15 cellular contexts compared by ENCODE assay signal in the genomic region with DNA sequence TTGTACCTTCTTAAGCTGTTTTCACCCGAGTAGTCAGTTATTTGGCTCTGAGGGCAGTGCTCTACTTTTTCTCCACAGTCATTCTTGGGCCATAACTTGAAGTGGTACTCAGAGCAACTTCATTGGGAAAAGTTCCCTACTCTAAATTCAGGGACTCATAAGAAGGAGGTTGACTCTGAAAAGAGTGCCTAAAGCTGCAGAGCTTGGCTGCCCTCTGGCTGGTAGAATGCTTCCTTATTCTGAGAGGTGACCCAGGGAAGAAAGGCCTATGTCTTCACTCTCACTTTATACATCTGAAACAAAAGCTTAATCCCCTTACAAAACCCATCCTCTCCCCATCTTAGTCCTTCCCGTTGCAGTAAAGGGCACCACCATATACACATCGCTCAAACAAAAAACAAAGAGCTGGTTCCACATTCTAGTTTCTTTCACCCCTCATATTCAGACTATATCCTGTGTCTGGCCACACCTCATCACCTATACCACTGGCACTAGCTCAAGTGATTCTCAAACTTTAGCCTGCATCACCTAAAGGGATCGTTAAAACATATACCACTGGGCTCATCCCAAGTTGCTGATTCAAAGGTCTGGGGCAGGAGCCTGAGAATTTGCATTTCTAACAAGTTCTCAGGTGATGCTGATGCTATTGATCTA.
"Had no signal": no experiment of that assay in that cellular context is flagged by ENCODE, and none has a peak within 500 bp of the region (broad histone marks: within the 10 kb centered on the region; RNA-seq: fewer than 3 reads in every experiment).

No MANE protein-coding gene starts in this region.

- H3K27ac Mint-ChIP-seq: activated naive CD4-positive, alpha-beta T cell treated with anti-CD3 and anti-CD28 coated beads, Interleukin-2, amount 10 ng/mL, durations not matched to agents 7 days and 5 days; activated naive CD8-positive, alpha-beta T cell treated with anti-CD3 and anti-CD28 coated beads, Interleukin-2, amount 50 U/mL, for 24 hours; stimulated activated naive B cell treated with anti-CD40 and anti-IgM and Interleukin-4, amounts not matched to agents 10 μg/mL and 1 μg/mL and 100 μg/mL, for 72 hours had no signal

- H3K9me3 Mint-ChIP-seq: activated naive CD4-positive, alpha-beta T cell treated with anti-CD3 and anti-CD28 coated beads, Interleukin-2, amount 10 ng/mL, durations not matched to agents 7 days and 5 days; activated naive CD8-positive, alpha-beta T cell treated with anti-CD3 and anti-CD28 coated beads, Interleukin-2, amount 50 U/mL, for 24 hours; brain; stimulated activated naive B cell treated with anti-CD40 and anti-IgM and Interleukin-4, amounts not matched to agents 10 μg/mL and 1 μg/mL and 100 μg/mL, for 72 hours had no signal

- FAIRE-seq: urothelium cell line had no signal

- DNase-seq: activated CD4-positive, alpha-beta T cell treated with anti-CD3 and anti-CD28 coated beads, Interleukin-2, amount 50 U/mL, for 1 hour; activated naive CD4-positive, alpha-beta T cell treated with anti-CD3 and anti-CD28 coated beads, Interleukin-2, amount 10 ng/mL, durations not matched to agents 7 days and 5 days; activated naive CD8-positive, alpha-beta T cell treated with anti-CD3 and anti-CD28 coated beads, Interleukin-2, amount 50 U/mL, for 24 hours; activated T-cell treated with anti-CD3 and anti-CD28 coated beads, Interleukin-2, amount 50 U/mL, for 1 hour; anterior cingulate cortex; occipital lobe; posterior cingulate gyrus; stimulated activated naive B cell treated with anti-CD40 and anti-IgM and Interleukin-4, amounts not matched to agents 10 μg/mL and 1 μg/mL and 100 μg/mL, for 72 hours; T-helper 1 cell; T-helper 9 cell had no signal

- H3K36me3 Mint-ChIP-seq: activated naive CD4-positive, alpha-beta T cell treated with anti-CD3 and anti-CD28 coated beads, Interleukin-2, amount 10 ng/mL, durations not matched to agents 7 days and 5 days; brain; stimulated activated naive B cell treated with anti-CD40 and anti-IgM and Interleukin-4, amounts not matched to agents 10 μg/mL and 1 μg/mL and 100 μg/mL, for 72 hours had no signal

- H3K4me3 Mint-ChIP-seq: activated naive CD4-positive, alpha-beta T cell treated with anti-CD3 and anti-CD28 coated beads, Interleukin-2, amount 10 ng/mL, durations not matched to agents 7 days and 5 days; activated naive CD8-positive, alpha-beta T cell treated with anti-CD3 and anti-CD28 coated beads, Interleukin-2, amount 50 U/mL, for 24 hours; brain; stimulated activated naive B cell treated with anti-CD40 and anti-IgM and Interleukin-4, amounts not matched to agents 10 μg/mL and 1 μg/mL and 100 μg/mL, for 72 hours had no signal

- H3K4me3 ChIP-seq: coronary artery, thoracic aorta had no signal

- H3K27ac ChIP-seq: coronary artery, thoracic aorta had no signal

- H3K4me1 Mint-ChIP-seq: brain had no signal

- H3K36me3 ChIP-seq: thoracic aorta had no signal

- H3K27me3 Mint-ChIP-seq: activated naive CD8-positive, alpha-beta T cell treated with anti-CD3 and anti-CD28 coated beads, Interleukin-2, amount 50 U/mL, for 24 hours; stimulated activated naive B cell treated with anti-CD40 and anti-IgM and Interleukin-4, amounts not matched to agents 10 μg/mL and 1 μg/mL and 100 μg/mL, for 72 hours had no signal

- ATAC-seq: activated naive CD8-positive, alpha-beta T cell treated with anti-CD3 and anti-CD28 coated beads, Interleukin-2, amount 50 U/mL, for 24 hours; esophagus mucosa; stimulated activated naive B cell treated with anti-CD40 and anti-IgM and Interleukin-4, amounts not matched to agents 10 μg/mL and 1 μg/mL and 100 μg/mL, for 72 hours had no signal

- H3K9me3 ChIP-seq: thoracic aorta had no signal
